9 cellular contexts compared by ENCODE assay signal in the genomic region with DNA sequence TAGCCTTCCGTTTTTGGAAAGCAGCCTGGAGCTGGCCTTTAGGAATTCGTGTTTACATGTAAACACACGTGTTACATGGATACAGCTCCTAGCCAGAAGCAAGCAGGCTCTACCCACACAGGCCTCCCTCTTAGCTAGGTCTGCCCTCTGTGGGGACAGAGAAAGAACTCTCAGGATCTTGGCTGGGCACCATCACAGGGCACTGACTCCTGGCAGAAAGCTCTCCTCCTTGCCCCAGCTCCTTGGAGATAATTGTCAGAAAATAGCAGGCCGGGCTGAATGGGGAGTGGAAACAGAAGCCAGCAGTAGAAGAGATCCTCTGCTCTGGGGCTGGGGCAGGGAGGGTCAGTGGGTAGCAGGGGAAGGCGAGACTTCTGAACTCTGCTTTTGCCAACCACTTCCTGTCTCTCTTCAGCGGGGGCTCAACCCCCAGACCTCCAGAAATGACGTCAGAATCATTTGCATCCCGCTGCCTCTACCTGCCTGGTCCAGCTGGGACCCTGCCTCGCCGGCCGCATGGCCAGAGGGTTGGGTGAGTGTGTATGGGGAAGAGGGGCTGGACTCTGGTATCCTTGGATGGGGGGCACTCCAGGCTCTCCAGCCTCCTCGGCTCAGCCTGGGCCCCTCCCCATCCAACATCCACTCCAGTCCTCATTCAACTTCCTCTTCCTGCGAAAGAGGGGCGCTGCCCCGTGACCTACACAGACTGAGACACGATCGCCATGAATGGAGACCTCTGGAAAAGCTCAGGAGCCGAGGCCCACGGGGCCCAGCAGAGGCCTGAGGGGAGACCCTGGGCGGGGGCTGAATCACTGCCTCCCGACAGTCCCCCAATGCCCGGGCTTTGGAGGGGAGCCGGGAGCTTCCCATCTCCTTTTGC. TPM values are rescaled to one million over a fixed set of nuclear protein-coding genes. Genes with fewer than 3 reads are reported as not detected.
DNase-seq lines count a peak whose midpoint lies in the region; ATAC-seq and TF ChIP-seq lines count a peak whose summit lies in the region.
"Had no signal": no experiment of that assay in that cellular context is flagged by ENCODE, and none has a peak within 500 bp of the region (broad histone marks: within the 10 kb centered on the region; RNA-seq: fewer than 3 reads in every experiment).

No MANE protein-coding gene starts in this region.

- intact Hi-C loops in left ventricle myocardium inferior (cut with micrococcal nuclease), result no loop called here

- peak overlapping the region; percentile 58 for H3K4me3 ChIP-seq in left ventricle myocardium inferior
- H3K4me3 ChIP-seq in smooth muscle cell, result peak overlapping the region; percentile 46

- POLR2A ChIA-PET in T-cell (lab: Charles Lee), result no interaction called here

- H3K27ac ChIP-seq in left ventricle myocardium inferior (replicated peaks) (peak overlapping the region; percentile 23), smooth muscle cell (ENCODE audit: low read depth) (no peak overlapping the region)

- H2AFZ ChIP-seq in smooth muscle cell (ENCODE audit: low read depth), result no peak overlapping the region

- H3K36me3 ChIP-seq in left ventricle myocardium inferior (no peaks in the 10 kb centered on the region), smooth muscle cell (ENCODE audit: low read depth) (no peaks in the 10 kb centered on the region)

- no peaks in the 10 kb centered on the region for H3K9me3 Mint-ChIP-seq in activated T-cell treated with anti-CD3 and anti-CD28 coated beads, Interleukin-2, amount 50 U/mL, for 24 hours
- H3K9me3 Mint-ChIP-seq in T-cell, result no peaks in the 10 kb centered on the region

- H3K9ac ChIP-seq in smooth muscle cell (ENCODE audit: low read depth), result no peak overlapping the region

- H3K4me1 Mint-ChIP-seq in activated T-cell treated with anti-CD3 and anti-CD28 coated beads, Interleukin-2, amount 50 U/mL, for 24 hours (ENCODE audit: low read depth), result peaks cover 34% of the 10 kb centered on the region
- H3K4me1 Mint-ChIP-seq in T-cell, result peaks cover 34 to 44% (median 41%) of the 10 kb centered on the region in 3 donors

- no peaks in the 10 kb centered on the region for H3K79me2 ChIP-seq in smooth muscle cell (ENCODE audit: low read depth)

- H3K4me3 Mint-ChIP-seq in activated T-cell treated with anti-CD3 and anti-CD28 coated beads, Interleukin-2, amount 50 U/mL, for 24 hours, result peak overlapping the region; percentile 66
- H3K4me3 Mint-ChIP-seq in T-cell, result peak overlapping the region; percentile 59 to 76 (median 65)

- ATAC-seq in HG02973 (IDR thresholded peaks at IDR 0.05; ENCODE audit: unreplicated experiment) (peak; percentile 55), T-cell (replicated peaks in 1 of 4) (peak; percentile 29 to 52 (median 43))

- H3K4me1 ChIP-seq in left ventricle myocardium inferior (peaks cover 20% of the 10 kb centered on the region), smooth muscle cell (ENCODE audit: low read depth) (no peaks in the 10 kb centered on the region)

- peak overlapping the region; percentile 86 for H3K4me2 ChIP-seq in smooth muscle cell

- peaks cover 12% of the 10 kb centered on the region for H4K20me1 ChIP-seq in smooth muscle cell (ENCODE audit: low read depth)

- CTCF ChIA-PET in T-cell (lab: Charles Lee), result interaction anchor here (0.5 to 1.5 kb wide), 10 partner anchors 12 to 272 kb away, joined by 3 to 6 read pairs (median 3); a partner anchor contains a TSS

- no peak for DNase-seq in activated T-cell treated with anti-CD3 and anti-CD28 coated beads, Interleukin-2, amount 50 U/mL, for 24 hours
- no peak for DNase-seq in activated T-cell treated with anti-CD3 and anti-CD28 coated beads, Interleukin-2, amount 50 U/mL, for 48 hours
- DNase-seq in T-cell (peak in 2 of 34 experiments; percentile 22 to 24), left ventricle myocardium inferior (no peak), smooth muscle cell (lab: John Stamatoyannopoulos, UW; ENCODE audit: unreplicated experiment) (no peak), NCI-H524 treated with DMSO at 0.1 percent for 48 hours (lab: John Stamatoyannopoulos, UW) (no peak), CD1c-positive myeloid dendritic cell (ENCODE audit: extremely low spot score) (no peak)

- H3K27ac Mint-ChIP-seq in activated T-cell treated with anti-CD3 and anti-CD28 coated beads, Interleukin-2, amount 50 U/mL, for 24 hours, result peak overlapping the region; percentile 41
- peak overlapping the region in 1 of 2 donors; percentile 39 for H3K27ac Mint-ChIP-seq in T-cell

- WGBS in smooth muscle cell (ENCODE audit: low lambda C conversion rate), result 9% methylated on average over 23 of the region's 23 CpGs

- H3F3A ChIP-seq in smooth muscle cell (ENCODE audit: low read depth), result no peaks in the 10 kb centered on the region

- H3K9me3 ChIP-seq in left ventricle myocardium inferior (replicated peaks) (no peaks in the 10 kb centered on the region), smooth muscle cell (replicated peaks; ENCODE audit: low read depth) (no peaks in the 10 kb centered on the region)

- H3K36me3 Mint-ChIP-seq in activated T-cell treated with anti-CD3 and anti-CD28 coated beads, Interleukin-2, amount 50 U/mL, for 24 hours (ENCODE audit: low read depth), result no peaks in the 10 kb centered on the region
- no peaks in the 10 kb centered on the region for H3K36me3 Mint-ChIP-seq in T-cell

- H3K27me3 ChIP-seq in left ventricle myocardium inferior (ENCODE audit: low read depth), result peaks cover 99% of the 10 kb centered on the region
- H3K27me3 ChIP-seq in smooth muscle cell (ENCODE audit: low read depth), result peaks cover 100% of the 10 kb centered on the region

- H3K27me3 Mint-ChIP-seq in activated T-cell treated with anti-CD3 and anti-CD28 coated beads, Interleukin-2, amount 50 U/mL, for 24 hours, result peaks cover 86% of the 10 kb centered on the region
- peaks cover 72 to 91% of the 10 kb centered on the region in 2 donors for H3K27me3 Mint-ChIP-seq in T-cell

- TF ChIP-seq CTCF in left ventricle myocardium inferior (IDR thresholded peaks at IDR 0.05; ENCODE audit: borderline replicate concordance), result no peak
- TF ChIP-seq CTCF in smooth muscle cell (IDR thresholded peaks at IDR 0.05; ENCODE audit: borderline replicate concordance, insufficient read depth, poor library complexity, severe bottlenecking), result no peak

RNA-seq across cellular contexts. Expression of a gene that starts 0.7 kb away (rescaled TPM):
- total RNA-seq in T-cell (1 to 10 TPM in 1 of 5 donors, under 1 TPM in 4; 0.36 to 1.4 (median 0.61) TPM), left ventricle myocardium inferior (not detected), smooth muscle cell (0.49 TPM in 2 replicates)
- polyA plus RNA-seq in smooth muscle cell, result 1.2 and 1.9 TPM in 2 replicates

RNA-seq across cellular contexts. Expression of a gene that starts 20.1 kb away (rescaled TPM):
- total RNA-seq in T-cell, result not detected
- total RNA-seq in left ventricle myocardium inferior, result not detected
- 1.3 TPM in 1 of 2 replicates, not detected in the other for total RNA-seq in smooth muscle cell
- 0.54 TPM in 1 of 2 replicates, not detected in the other for polyA plus RNA-seq in smooth muscle cell
- total RNA-seq: endothelial cell of umbilical vein had no signal
- polyA plus RNA-seq: endothelial cell of umbilical vein had no signal

RNA-seq across cellular contexts. Expression of a gene that starts 24.7 kb away (rescaled TPM):
- total RNA-seq in T-cell (not detected), left ventricle myocardium inferior (not detected), smooth muscle cell (3.0 and 3.1 TPM in 2 replicates)
- polyA plus RNA-seq in smooth muscle cell, result 8.3 and 12.3 TPM in 2 replicates

RNA-seq across cellular contexts. Expression of a gene that starts 44.2 kb away (rescaled TPM):
- not detected for total RNA-seq in T-cell
- not detected for total RNA-seq in left ventricle myocardium inferior
- 1.4 and 1.6 TPM in 2 replicates for total RNA-seq in smooth muscle cell
- 3.8 and 4.4 TPM in 2 replicates for polyA plus RNA-seq in smooth muscle cell

RNA-seq across cellular contexts. Expression of a gene that starts 53.0 kb away (rescaled TPM):
- total RNA-seq in T-cell (not detected), left ventricle myocardium inferior (not detected), smooth muscle cell (0.54 and 1.2 TPM in 2 replicates)
- 2.5 and 2.7 TPM in 2 replicates for polyA plus RNA-seq in smooth muscle cell
